In the genomic region with DNA sequence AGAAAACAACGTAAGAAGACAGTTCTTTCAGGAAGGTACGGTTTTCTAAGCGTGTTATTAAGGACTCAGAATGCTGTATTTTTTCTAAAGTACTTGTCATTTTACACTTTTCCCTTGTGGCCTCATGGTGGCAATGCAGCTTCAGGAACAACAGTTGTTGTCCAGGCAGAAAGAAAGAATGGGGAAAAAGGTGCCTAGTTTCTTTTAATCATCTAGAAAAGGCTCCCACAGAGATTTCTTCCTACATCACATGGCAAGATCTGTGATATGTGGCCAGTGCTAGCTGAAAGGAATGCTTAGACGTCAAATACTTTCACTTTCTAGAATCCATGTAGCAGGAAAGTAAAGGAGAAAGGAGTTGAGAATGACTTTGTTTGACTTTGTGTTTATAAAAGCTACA, we compare ENCODE assay signal across 9 cellular contexts. TPM values are rescaled to one million over a fixed set of nuclear protein-coding genes. Genes with fewer than 3 reads are reported as not detected.
DNase-seq lines count a peak whose midpoint lies in the region; ATAC-seq, FAIRE-seq and TF ChIP-seq lines count a peak whose summit lies in the region.
"Had no signal": no experiment of that assay in that cellular context is flagged by ENCODE, and none has a peak within 500 bp of the region (broad histone marks: within the 10 kb centered on the region; RNA-seq: fewer than 3 reads in every experiment).

No MANE protein-coding gene starts in this region.

- no peaks in the 10 kb centered on the region for H3K27me3 ChIP-seq in adrenal gland
- H3K27me3 ChIP-seq: BLaER1 had no signal

- no peaks in the 10 kb centered on the region for H3K36me3 ChIP-seq in adrenal gland (replicated peaks in 1 of 2)
- H3K36me3 ChIP-seq: BLaER1 had no signal

- no peak overlapping the region for H3K4me3 ChIP-seq in adrenal gland
- H3K4me3 ChIP-seq: BLaER1 had no signal

- peak; percentile 16 to 49 (median 36) for TF ChIP-seq CTCF in adrenal gland (IDR thresholded peaks at IDR 0.05)

- 1 to 3% (median 1%) methylated on average over 4 of the region's 4 CpGs for WGBS in adrenal gland, 4 donors

- no peak for TF ChIP-seq POLR2A in adrenal gland (IDR thresholded peaks at IDR 0.05)

- no peaks in the 10 kb centered on the region for H3K9me3 ChIP-seq in adrenal gland (replicated peaks in 1 of 3)

- intact Hi-C loops in adrenal gland (cut with DNase I), result no loop called here

- no peaks in the 10 kb centered on the region for H3K4me1 ChIP-seq in adrenal gland (replicated peaks in 1 of 2)
- H3K4me1 ChIP-seq: BLaER1 had no signal

- FAIRE-seq in islet of Langerhans (lab: Jason Lieb, UNC), result peak; percentile 90

- DNase-seq in NCI-H1417 (lab: John Stamatoyannopoulos, UW), result peak in 2 of 3 experiments; percentile 51 to 80
- no peak for DNase-seq in NCI-H1417 treated with DMSO at 0.1 percent for 48 hours (lab: John Stamatoyannopoulos, UW)
- DNase-seq in MV-4-11 (lab: John Stamatoyannopoulos, UW), result peak; percentile 49
- DNase-seq in adrenal gland, result peak in 1 of 7 donors; percentile 15
- DNase-seq in stimulated activated CD4-positive, alpha-beta T cell treated with anti-CD3 and anti-CD28 coated beads, Interleukin-4, amount 100 ng/mL, for 1 hour, result no peak

- H3K27ac ChIP-seq in adrenal gland, result no peak overlapping the region
- H3K27ac ChIP-seq: BLaER1 had no signal

- ATAC-seq in GM18873 (IDR thresholded peaks at IDR 0.05; ENCODE audit: low FRiP score, unreplicated experiment) (no peak), HG03135 (IDR thresholded peaks at IDR 0.05; ENCODE audit: unreplicated experiment) (no peak)

RNA-seq across cellular contexts. Expression of a gene that starts 49.0 kb away (rescaled TPM):
- total RNA-seq in adrenal gland, result 1 to 10 TPM; 1.4 to 5.1 (median 3.3) TPM
- 1 to 10 TPM; 1.3 to 5.8 (median 1.4) TPM for polyA plus RNA-seq in adrenal gland

Comparison
In these comparisons a context has a peak if more than half of its experiments do, and no peak if none do; other contexts are left out.
1. DNase-seq: peak in NCI-H1417 (2 of 3) and MV-4-11 (single experiment); none in NCI-H1417 treated with DMSO at 0.1 percent for 48 hours (single experiment) and stimulated activated CD4-positive, alpha-beta T cell treated with anti-CD3 and anti-CD28 coated beads, Interleukin-4, amount 100 ng/mL, for 1 hour (single experiment).